In genomic region chr9:33415152-33416038, GRCh38 we compare ENCODE assay signal across 1 cellular context.
A peak's percentile ranks its signal among the peaks of the same experiment; 100 is the strongest.
TF ChIP-seq lines count a peak whose summit lies in the region.

No MANE protein-coding gene starts in this region.

TF ChIP-seq in A549, 52 proteins besides CTCF, POLR2A, EP300 and RAD21 (continued from another document):
- peak; percentile 59; the same call in 1 of the 2 replicates for TF ChIP-seq HOXB5 (CRISPR knock-in tag; IDR thresholded peaks at IDR 0.05)
- TF ChIP-seq, protein P1, sequence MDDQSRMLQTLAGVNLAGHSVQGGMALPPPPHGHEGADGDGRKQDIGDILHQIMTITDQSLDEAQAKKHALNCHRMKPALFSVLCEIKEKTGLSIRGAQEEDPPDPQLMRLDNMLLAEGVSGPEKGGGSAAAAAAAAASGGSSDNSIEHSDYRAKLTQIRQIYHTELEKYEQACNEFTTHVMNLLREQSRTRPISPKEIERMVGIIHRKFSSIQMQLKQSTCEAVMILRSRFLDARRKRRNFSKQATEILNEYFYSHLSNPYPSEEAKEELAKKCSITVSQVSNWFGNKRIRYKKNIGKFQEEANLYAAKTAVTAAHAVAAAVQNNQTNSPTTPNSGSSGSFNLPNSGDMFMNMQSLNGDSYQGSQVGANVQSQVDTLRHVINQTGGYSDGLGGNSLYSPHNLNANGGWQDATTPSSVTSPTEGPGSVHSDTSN (IDR thresholded peaks at IDR 0.05) = 0 out of 2 replicates have a peak, but pooled peaks have one; percentile 22
- TF ChIP-seq REST (IDR thresholded peaks at IDR 0.05) = no peak
- TF ChIP-seq, protein P2, sequence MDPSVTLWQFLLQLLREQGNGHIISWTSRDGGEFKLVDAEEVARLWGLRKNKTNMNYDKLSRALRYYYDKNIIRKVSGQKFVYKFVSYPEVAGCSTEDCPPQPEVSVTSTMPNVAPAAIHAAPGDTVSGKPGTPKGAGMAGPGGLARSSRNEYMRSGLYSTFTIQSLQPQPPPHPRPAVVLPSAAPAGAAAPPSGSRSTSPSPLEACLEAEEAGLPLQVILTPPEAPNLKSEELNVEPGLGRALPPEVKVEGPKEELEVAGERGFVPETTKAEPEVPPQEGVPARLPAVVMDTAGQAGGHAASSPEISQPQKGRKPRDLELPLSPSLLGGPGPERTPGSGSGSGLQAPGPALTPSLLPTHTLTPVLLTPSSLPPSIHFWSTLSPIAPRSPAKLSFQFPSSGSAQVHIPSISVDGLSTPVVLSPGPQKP (IDR thresholded peaks at IDR 0.05; ENCODE audit: low read depth, low read length) = no peak
- TF ChIP-seq TFCP2L1 (CRISPR knock-in tag; IDR thresholded peaks at IDR 0.05) = 0 out of 2 replicates have a peak, but pooled peaks have one; percentile 63
- peak; percentile 72 for TF ChIP-seq JUNB (IDR thresholded peaks at IDR 0.05)
- peak; percentile 86 for TF ChIP-seq ZFP36 (IDR thresholded peaks at IDR 0.05; ENCODE audit: borderline replicate concordance, partially characterized antibody)
- peak; percentile 82; the same call in 1 of the 2 replicates for TF ChIP-seq EHF (CRISPR knock-in tag; IDR thresholded peaks at IDR 0.05)
- peak; percentile 95 for TF ChIP-seq GATA3 (IDR thresholded peaks at IDR 0.05; ENCODE audit: borderline replicate concordance)
- peak in 1 of 2 experiments; percentile 73; a peak in 1 of 4 replicates for TF ChIP-seq CEBPB (IDR thresholded peaks at IDR 0.05)
